1 cellular context compared by ENCODE assay signal in genomic region chr15:67121725-67122600, GRCh38.
TF ChIP-seq lines count a peak whose summit lies in the region.

No MANE protein-coding gene starts in this region.

TF ChIP-seq in SK-N-SH treated with all-trans-retinoic acid at 6 μM for 48 hours, 23 proteins besides CTCF, POLR2A, EP300 and RAD21 (continued from another document):
- TF ChIP-seq TSHZ2 (CRISPR knock-in tag; IDR thresholded peaks at IDR 0.05): no peak
- TF ChIP-seq ZNF70 (CRISPR knock-in tag; IDR thresholded peaks at IDR 0.05): no peak
- TF ChIP-seq, protein P1, sequence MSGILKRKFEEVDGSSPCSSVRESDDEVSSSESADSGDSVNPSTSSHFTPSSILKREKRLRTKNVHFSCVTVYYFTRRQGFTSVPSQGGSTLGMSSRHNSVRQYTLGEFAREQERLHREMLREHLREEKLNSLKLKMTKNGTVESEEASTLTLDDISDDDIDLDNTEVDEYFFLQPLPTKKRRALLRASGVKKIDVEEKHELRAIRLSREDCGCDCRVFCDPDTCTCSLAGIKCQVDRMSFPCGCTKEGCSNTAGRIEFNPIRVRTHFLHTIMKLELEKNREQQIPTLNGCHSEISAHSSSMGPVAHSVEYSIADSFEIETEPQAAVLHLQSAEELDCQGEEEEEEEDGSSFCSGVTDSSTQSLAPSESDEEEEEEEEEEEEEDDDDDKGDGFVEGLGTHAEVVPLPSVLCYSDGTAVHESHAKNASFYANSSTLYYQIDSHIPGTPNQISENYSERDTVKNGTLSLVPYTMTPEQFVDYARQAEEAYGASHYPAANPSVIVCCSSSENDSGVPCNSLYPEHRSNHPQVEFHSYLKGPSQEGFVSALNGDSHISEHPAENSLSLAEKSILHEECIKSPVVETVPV (CRISPR knock-in tag; IDR thresholded peaks at IDR 0.05): no peak
- no peak for TF ChIP-seq ESRRG (CRISPR knock-in tag; IDR thresholded peaks at IDR 0.05)
- no peak for TF ChIP-seq ZNF8 (CRISPR knock-in tag; IDR thresholded peaks at IDR 0.05)
- TF ChIP-seq RARB (CRISPR knock-in tag; IDR thresholded peaks at IDR 0.05): no peak
- no peak for TF ChIP-seq ARNTL (CRISPR knock-in tag; IDR thresholded peaks at IDR 0.05; ENCODE audit: borderline replicate concordance, low read depth)
- TF ChIP-seq, protein P2, sequence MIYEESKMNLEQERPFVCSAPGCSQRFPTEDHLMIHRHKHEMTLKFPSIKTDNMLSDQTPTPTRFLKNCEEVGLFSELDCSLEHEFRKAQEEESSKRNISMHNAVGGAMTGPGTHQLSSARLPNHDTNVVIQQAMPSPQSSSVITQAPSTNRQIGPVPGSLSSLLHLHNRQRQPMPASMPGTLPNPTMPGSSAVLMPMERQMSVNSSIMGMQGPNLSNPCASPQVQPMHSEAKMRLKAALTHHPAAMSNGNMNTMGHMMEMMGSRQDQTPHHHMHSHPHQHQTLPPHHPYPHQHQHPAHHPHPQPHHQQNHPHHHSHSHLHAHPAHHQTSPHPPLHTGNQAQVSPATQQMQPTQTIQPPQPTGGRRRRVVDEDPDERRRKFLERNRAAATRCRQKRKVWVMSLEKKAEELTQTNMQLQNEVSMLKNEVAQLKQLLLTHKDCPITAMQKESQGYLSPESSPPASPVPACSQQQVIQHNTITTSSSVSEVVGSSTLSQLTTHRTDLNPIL (CRISPR knock-in tag; IDR thresholded peaks at IDR 0.05; ENCODE audit: low read depth): no peak
- TF ChIP-seq PPARA (CRISPR knock-in tag; IDR thresholded peaks at IDR 0.05; ENCODE audit: borderline replicate concordance): no peak
